20 cellular contexts compared by ENCODE assay signal in the genomic region with DNA sequence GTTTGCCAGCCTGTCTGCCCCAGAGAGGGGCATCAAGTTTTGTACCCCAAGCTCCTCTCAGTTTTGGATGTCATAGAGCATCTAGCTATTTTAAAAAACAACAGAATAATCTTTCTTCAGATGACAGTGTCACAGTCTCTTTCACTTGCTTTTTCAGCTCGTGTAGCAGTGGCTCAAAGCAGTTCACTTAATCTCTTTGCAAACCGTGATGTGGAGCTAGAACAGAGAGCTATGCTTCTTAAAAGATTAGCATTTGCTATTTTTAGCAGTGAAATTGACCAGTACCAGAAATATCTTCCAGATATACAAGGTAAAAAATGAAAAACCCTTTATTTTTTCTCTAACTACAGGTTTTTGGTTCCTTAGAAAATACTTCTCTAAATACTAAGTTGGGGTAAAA. TPM values are rescaled to one million over a fixed set of nuclear protein-coding genes. Genes with fewer than 3 reads are reported as not detected.
DNase-seq lines count a peak whose midpoint lies in the region; ATAC-seq, FAIRE-seq and TF ChIP-seq lines count a peak whose summit lies in the region.
"Had no signal": no experiment of that assay in that cellular context is flagged by ENCODE, and none has a peak within 500 bp of the region (broad histone marks: within the 10 kb centered on the region; RNA-seq: fewer than 3 reads in every experiment).

No MANE protein-coding gene starts in this region.

- H3K4me3 ChIP-seq in MM.1S (ENCODE audit: low read length) (peak overlapping the region; percentile 45), WERI-Rb-1 (ENCODE audit: low read depth, low read length) (peak overlapping the region; percentile 22), heart right ventricle (no peak overlapping the region), retinal pigment epithelial cell (ENCODE audit: low read length) (no peak overlapping the region)
- H3K4me3 ChIP-seq: BLaER1, GM23248, Peyer's patch had no signal

- H3K9me3 ChIP-seq in MM.1S (replicated peaks; ENCODE audit: insufficient read depth, low read length) (no peaks in the 10 kb centered on the region), WERI-Rb-1 (ENCODE audit: severe bottlenecking) (no peaks in the 10 kb centered on the region), heart right ventricle (no peaks in the 10 kb centered on the region)
- H3K9me3 ChIP-seq: BLaER1, Peyer's patch had no signal

- intact Hi-C loops in heart right ventricle (cut with DNase I), result loop anchor here in 2 of 10 donors (10.0 kb wide), 2 partner anchors 941 to 951 kb away; no protein-coding TSS in a partner anchor

- H4K20me1 ChIP-seq in MM.1S (ENCODE audit: insufficient read depth, low read length), result no peaks in the 10 kb centered on the region
- H4K20me1 ChIP-seq: BLaER1 had no signal

- H3K27ac ChIP-seq in MM.1S (ENCODE audit: low read length) (peak overlapping the region; percentile 85), WERI-Rb-1 (peak overlapping the region; percentile 63), heart right ventricle (peak overlapping the region in 7 of 10 donors; percentile 0 to 24 (median 7))
- H3K27ac ChIP-seq: BLaER1, GM23248, Peyer's patch had no signal

- H3K9me2 ChIP-seq in MM.1S (replicated peaks; ENCODE audit: insufficient read depth, low read length), result no peaks in the 10 kb centered on the region

- peaks cover 34% of the 10 kb centered on the region for H3F3A ChIP-seq in MM.1S (ENCODE audit: insufficient read depth, low read length)

- ATAC-seq in heart right ventricle, result peak in 4 of 8 donors; percentile 57 to 70 (median 62)
- ATAC-seq: HepG2 had no signal

- DNase-seq in MM.1S (peak; percentile 79), WERI-Rb-1 (peak; percentile 30), heart right ventricle (no peak), retinal pigment epithelial cell (ENCODE audit: low read depth) (peak; percentile 22), C1 segment of cervical spinal cord (lab: John Stamatoyannopoulos, UW) (no peak), urothelium cell line (ENCODE audit: low spot score) (no peak), SKM-1 treated with dmso at 0.1 percent for 144 hours (lab: John Stamatoyannopoulos, UW; ENCODE audit: unreplicated experiment) (no peak)
- DNase-seq: CD4-positive, alpha-beta T cell; DMS53; GM23248; H7; Karpas-422; NCI-H1105; NCI-H1436 treated with DMSO at 0.1 percent for 48 hours; NCI-H2029; NCI-H446 treated with DMSO at 0.1 percent for 48 hours; Peyer's patch had no signal

- H3K36me3 ChIP-seq in MM.1S (replicated peaks; ENCODE audit: insufficient read depth, low read length) (no peaks in the 10 kb centered on the region), WERI-Rb-1 (peaks cover 2% of the 10 kb centered on the region; the same call in 1 of the 2 replicates), heart right ventricle (peaks cover 0 to 100% (median 32%) of the 10 kb centered on the region in 9 donors)
- H3K36me3 ChIP-seq: BLaER1 had no signal

- H3K27me3 ChIP-seq in MM.1S (replicated peaks; ENCODE audit: insufficient read depth, low read length) (no peaks in the 10 kb centered on the region), WERI-Rb-1 (ENCODE audit: insufficient read depth, low read depth, severe bottlenecking) (no peaks in the 10 kb centered on the region), heart right ventricle (no peaks in the 10 kb centered on the region)
- H3K27me3 ChIP-seq: BLaER1, Peyer's patch had no signal

- H3K4me2 ChIP-seq in MM.1S (ENCODE audit: low read depth, low read length), result peak overlapping the region; percentile 69
- H3K4me2 ChIP-seq: BLaER1 had no signal

- 0 out of 2 replicates have a peak, but pooled peaks cover 4% of the 10 kb centered on the region for H3K79me2 ChIP-seq in MM.1S (ENCODE audit: low read length)

- 38 to 50% methylated on average over 2 of the region's 2 CpGs for WGBS in heart right ventricle, 2 donors

- H3K4me1 ChIP-seq in MM.1S (ENCODE audit: low read length), result peaks cover 44% of the 10 kb centered on the region
- peaks cover 0 to 18% (median 0%) of the 10 kb centered on the region in 9 donors for H3K4me1 ChIP-seq in heart right ventricle
- H3K4me1 ChIP-seq: BLaER1 had no signal

- no peak for FAIRE-seq in urothelium cell line (lab: Jason Lieb, UNC)
- FAIRE-seq: A204.1, HepG2 had no signal

- H3K9ac ChIP-seq in MM.1S (ENCODE audit: low read length), result peak overlapping the region; percentile 51; the same call in 1 of the 2 replicates
- H3K9ac ChIP-seq: BLaER1, GM23248 had no signal

- H2AFZ ChIP-seq in MM.1S (ENCODE audit: low read length), result peak overlapping the region; percentile 16; the same call in 1 of the 2 replicates
- H2AFZ ChIP-seq: GM23248 had no signal

- TF ChIP-seq CTCF in MM.1S (IDR thresholded peaks at IDR 0.05; ENCODE audit: low read length), result no peak
- TF ChIP-seq CTCF in WERI-Rb-1 (IDR thresholded peaks at IDR 0.05; ENCODE audit: low read depth, low read length), result no peak
- TF ChIP-seq CTCF in heart right ventricle (IDR thresholded peaks at IDR 0.05), result no peak
- no peak for TF ChIP-seq CTCF in retinal pigment epithelial cell (conservative IDR thresholded peaks at IDR 0.05; ENCODE audit: low read depth, low read length)

RNA-seq across cellular contexts. Expression of a gene that starts 37.3 kb away (rescaled TPM):
- 10 to 100 TPM; 12.7 to 23.4 (median 17.0) TPM for total RNA-seq in heart right ventricle
- polyA plus RNA-seq in heart right ventricle, result 10 to 100 TPM in 1 of 2 donors, 1 to 10 TPM in 1; 5.3 to 13.6 TPM

RNA-seq across cellular contexts. Expression of a gene that starts 37.4 kb away (rescaled TPM):
- 1 to 10 TPM; 2.8 to 4.2 (median 3.4) TPM for total RNA-seq in heart right ventricle
- polyA plus RNA-seq in heart right ventricle, result 1 to 10 TPM; 1.9 to 2.5 TPM

Comparison
In these comparisons a context has a peak if more than half of its experiments do, and no peak if none do; other contexts are left out.
1. DNase-seq: peak in MM.1S (single experiment), WERI-Rb-1 (single experiment) and retinal pigment epithelial cell (single experiment); none in heart right ventricle (0 of 2), C1 segment of cervical spinal cord (0 of 14), urothelium cell line (single experiment) and SKM-1 treated with dmso at 0.1 percent for 144 hours (single experiment).
2. H3K27ac ChIP-seq: peak in every context shown above with its lines; median percentile 85 in MM.1S; 63 in WERI-Rb-1; 7 in heart right ventricle.
3. H3K4me3 ChIP-seq: peak in MM.1S (single experiment) and WERI-Rb-1 (single experiment); none in heart right ventricle (0 of 10) and retinal pigment epithelial cell (single experiment).